Comparison of ENCODE assay signal across 9 cellular contexts in genomic region chr12:118059645-118060275, GRCh38. TPM values are rescaled to one million over a fixed set of nuclear protein-coding genes. Genes with fewer than 3 reads are reported as not detected.
A peak's percentile ranks its signal among the peaks of the same experiment; 100 is the strongest.
DNase-seq lines count a peak whose midpoint lies in the region; ATAC-seq, FAIRE-seq and TF ChIP-seq lines count a peak whose summit lies in the region.
"Had no signal": no experiment of that assay in that cellular context is flagged by ENCODE, and none has a peak within 500 bp of the region (broad histone marks: within the 10 kb centered on the region; RNA-seq: fewer than 3 reads in every experiment).

No MANE protein-coding gene starts in this region.

- peak overlapping the region; percentile 87 for H3K4me3 Mint-ChIP-seq in T-helper 1 cell treated with Interleukin-12 subunit alpha and Interleukin-12 subunit beta and Interleukin-4 antibody, amounts not matched to agents 30 μg/mL and 1 μg/mL, for 36 hours
- peak overlapping the region; percentile 92 for H3K4me3 Mint-ChIP-seq in glutamatergic neuron (ENCODE audit: unreplicated experiment)

- H3K4me1 ChIP-seq in small intestine (ENCODE audit: control insufficient read depth in 2 of 2, insufficient read depth in 1 of 2, low read depth in 1 of 2, low read length in 1 of 2) = peaks cover 1 to 20% of the 10 kb centered on the region in 2 donors

- peaks cover 9% of the 10 kb centered on the region for H3K36me3 Mint-ChIP-seq in T-helper 1 cell treated with Interleukin-12 subunit alpha and Interleukin-12 subunit beta and Interleukin-4 antibody, amounts not matched to agents 30 μg/mL and 1 μg/mL, for 36 hours (ENCODE audit: low read depth)
- no peaks in the 10 kb centered on the region for H3K36me3 Mint-ChIP-seq in glutamatergic neuron (ENCODE audit: unreplicated experiment)

- no peaks in the 10 kb centered on the region for H3K9me3 ChIP-seq in small intestine (ENCODE audit: control insufficient read depth, low read depth)

- whole genome bisulfite sequencing in small intestine, 3 donors = 20 to 31% (median 22%) methylated on average over 8 of the region's 8 CpGs

- no peaks in the 10 kb centered on the region for H3K27me3 Mint-ChIP-seq in T-helper 1 cell treated with Interleukin-12 subunit alpha and Interleukin-12 subunit beta and Interleukin-4 antibody, amounts not matched to agents 30 μg/mL and 1 μg/mL, for 36 hours (ENCODE audit: low read depth)
- H3K27me3 Mint-ChIP-seq in glutamatergic neuron (ENCODE audit: unreplicated experiment) = peaks cover 7% of the 10 kb centered on the region

- peaks cover 48% of the 10 kb centered on the region for H3K4me1 Mint-ChIP-seq in T-helper 1 cell treated with Interleukin-12 subunit alpha and Interleukin-12 subunit beta and Interleukin-4 antibody, amounts not matched to agents 30 μg/mL and 1 μg/mL, for 36 hours (ENCODE audit: low read depth)
- peaks cover 12% of the 10 kb centered on the region for H3K4me1 Mint-ChIP-seq in glutamatergic neuron (ENCODE audit: low read depth, unreplicated experiment)

- H3K4me3 ChIP-seq in WI38 (ENCODE audit: low read depth, low read length) = peak overlapping the region; percentile 90
- H3K4me3 ChIP-seq in small intestine (ENCODE audit: low read depth in 1 of 2, low read length in 2 of 2) = peak overlapping the region; percentile 75 to 89

- TF ChIP-seq CTCF in WI38 (IDR thresholded peaks at IDR 0.05; ENCODE audit: low read depth, low read length) (no peak), glutamatergic neuron (IDR thresholded peaks at IDR 0.05; ENCODE audit: partially characterized antibody, unreplicated experiment) (no peak)

- no peaks in the 10 kb centered on the region for H3K9me3 Mint-ChIP-seq in T-helper 1 cell treated with Interleukin-12 subunit alpha and Interleukin-12 subunit beta and Interleukin-4 antibody, amounts not matched to agents 30 μg/mL and 1 μg/mL, for 36 hours
- H3K9me3 Mint-ChIP-seq in glutamatergic neuron (ENCODE audit: unreplicated experiment) = peaks cover 3% of the 10 kb centered on the region

- DNase-seq in T-helper 1 cell = no peak
- DNase-seq in glutamatergic neuron = no peak
- DNase-seq in small intestine = peak; percentile 10

- peak overlapping the region; percentile 95 to 96 for H3K27ac ChIP-seq in small intestine (ENCODE audit: low read depth in 1 of 2, low read length in 1 of 2)

- no peak for FAIRE-seq in small intestine (lab: Jason Lieb, UNC)
- FAIRE-seq: colon had no signal

- ATAC-seq in GM18870 (IDR thresholded peaks at IDR 0.05; ENCODE audit: unreplicated experiment) (no peak), HG02852 (IDR thresholded peaks at IDR 0.05; ENCODE audit: unreplicated experiment) (no peak), GM18867 (IDR thresholded peaks at IDR 0.05; ENCODE audit: unreplicated experiment) (no peak)

- H3K36me3 ChIP-seq in small intestine (ENCODE audit: control insufficient read depth in 2 of 2, insufficient read depth in 2 of 2, low read length in 2 of 2) = no peaks in the 10 kb centered on the region

- H3K27me3 ChIP-seq in small intestine (ENCODE audit: control insufficient read depth in 2 of 2, insufficient read depth in 2 of 2, low read length in 2 of 2) = no peaks in the 10 kb centered on the region

- peak overlapping the region; percentile 90 for H3K27ac Mint-ChIP-seq in T-helper 1 cell treated with Interleukin-12 subunit alpha and Interleukin-12 subunit beta and Interleukin-4 antibody, amounts not matched to agents 30 μg/mL and 1 μg/mL, for 36 hours
- peak overlapping the region; percentile 76 for H3K27ac Mint-ChIP-seq in glutamatergic neuron (ENCODE audit: unreplicated experiment)

RNA-seq across cellular contexts. Expression of gene WSB2, which starts 1.2 kb away (rescaled TPM):
- 76.4 TPM for total RNA-seq in glutamatergic neuron (ENCODE audit: unreplicated experiment)
- 100 to 1,000 TPM in 2 of 3 donors, 10 to 100 TPM in 1; 47.4 to 122 (median 114) TPM for polyA plus RNA-seq in small intestine

RNA-seq across cellular contexts. Expression of gene RFC5, which starts 43.3 kb away (rescaled TPM):
- 8.4 TPM for total RNA-seq in glutamatergic neuron (ENCODE audit: unreplicated experiment)
- polyA plus RNA-seq in small intestine = 10 to 100 TPM in 1 of 3 donors, 1 to 10 TPM in 2; 6.5 to 16.2 (median 6.5) TPM

RNA-seq across cellular contexts. Expression of gene VSIG10, which starts 44.1 kb away (rescaled TPM):
- 13.3 TPM for total RNA-seq in glutamatergic neuron (ENCODE audit: unreplicated experiment)
- polyA plus RNA-seq in small intestine = 10 to 100 TPM; 32.8 to 89.7 (median 45.7) TPM
